ENCODE assay signal across 10 cellular contexts in genomic region chr9:7879551-7880245, GRCh38.
DNase-seq lines count a peak whose midpoint lies in the region; ATAC-seq, FAIRE-seq and TF ChIP-seq lines count a peak whose summit lies in the region.
"Had no signal": no experiment of that assay in that cellular context is flagged by ENCODE, and none has a peak within 500 bp of the region (broad histone marks: within the 10 kb centered on the region; RNA-seq: fewer than 3 reads in every experiment).

No MANE protein-coding gene starts in this region.

- DNase-seq in activated CD8-positive, alpha-beta T cell treated with anti-CD3 and anti-CD28 coated beads, Interleukin-2, amount 10 ng/mL, durations not matched to agents 7 days and 5 days, result peak; percentile 65
- DNase-seq in kidney glomerular epithelial cell (lab: John Stamatoyannopoulos, UW), result peak; percentile 77
- DNase-seq in GM12891 (ENCODE audit: insufficient read length, low spot score), result no peak
- no peak for DNase-seq in hypothalamus (lab: John Stamatoyannopoulos, UW)
- no peak for DNase-seq in NCI-H1092 (lab: John Stamatoyannopoulos, UW)
- DNase-seq: activated CD4-positive, CD25-positive, alpha-beta regulatory T cell treated with anti-CD3 and anti-CD28 coated beads, Interleukin-2, amount 50 U/mL, for 72 hours had no signal

- H3K9me3 ChIP-seq in BLaER1 treated with 17β-estradiol and CSF1 and Interleukin-3, amounts not matched to agents 10 nM and 100 nM (replicated peaks in 1 of 11), result peaks cover 40 to 81% (median 70%) of the 10 kb centered on the region in 11 experiments
- H3K9me3 ChIP-seq in HUES48 (ENCODE audit: control insufficient read depth, insufficient read depth, low read length), result peaks cover 7% of the 10 kb centered on the region; the same call in 1 of the 2 replicates

- no peak for FAIRE-seq in GM12891 (lab: Jason Lieb, UNC)
- FAIRE-seq: K562 had no signal

- peak overlapping the region in 7 of 10 experiments; percentile 17 to 40 (median 37); a peak in 9 of 20 replicates for H3K4me3 ChIP-seq in BLaER1 treated with 17β-estradiol and CSF1 and Interleukin-3, amounts not matched to agents 10 nM and 100 nM
- no peak overlapping the region for H3K4me3 ChIP-seq in HUES48 (ENCODE audit: low read depth, low read length)
- H3K4me3 ChIP-seq: K562 had no signal

- H3K36me3 Mint-ChIP-seq in activated CD8-positive, alpha-beta T cell treated with anti-CD3 and anti-CD28 coated beads, Interleukin-2, amount 10 ng/mL, durations not matched to agents 7 days and 5 days (ENCODE audit: low read depth), result peaks cover 6% of the 10 kb centered on the region

- peaks cover 16% of the 10 kb centered on the region for H3K4me1 Mint-ChIP-seq in activated CD8-positive, alpha-beta T cell treated with anti-CD3 and anti-CD28 coated beads, Interleukin-2, amount 10 ng/mL, durations not matched to agents 7 days and 5 days (ENCODE audit: low read depth)

- H4K20me1 ChIP-seq in BLaER1 treated with 17β-estradiol and CSF1 and Interleukin-3, amounts not matched to agents 10 nM and 100 nM, result no peaks in the 10 kb centered on the region

- H3K27me3 Mint-ChIP-seq in activated CD8-positive, alpha-beta T cell treated with anti-CD3 and anti-CD28 coated beads, Interleukin-2, amount 10 ng/mL, durations not matched to agents 7 days and 5 days (ENCODE audit: low read depth), result no peaks in the 10 kb centered on the region

- CTCF ChIA-PET in activated CD8-positive, alpha-beta T cell treated with anti-CD3 and anti-CD28 coated beads, Interleukin-2, amount 10 ng/mL, durations not matched to agents 7 days and 5 days (lab: Charles Lee), result interaction anchor here (0.6 to 1.6 kb wide), 2 partner anchors 25 to 100 kb away, joined by 3 to 4 read pairs; no protein-coding TSS in a partner anchor

- peaks cover 0 to 14% (median 0%) of the 10 kb centered on the region in 11 experiments; a peak in 2 of 22 replicates for H3K36me3 ChIP-seq in BLaER1 treated with 17β-estradiol and CSF1 and Interleukin-3, amounts not matched to agents 10 nM and 100 nM
- H3K36me3 ChIP-seq in HUES48 (ENCODE audit: control insufficient read depth, insufficient read depth, low read length), result no peaks in the 10 kb centered on the region

- H3K27ac Mint-ChIP-seq in activated CD8-positive, alpha-beta T cell treated with anti-CD3 and anti-CD28 coated beads, Interleukin-2, amount 10 ng/mL, durations not matched to agents 7 days and 5 days, result peak overlapping the region; percentile 54

- H3K9me3 Mint-ChIP-seq in activated CD8-positive, alpha-beta T cell treated with anti-CD3 and anti-CD28 coated beads, Interleukin-2, amount 10 ng/mL, durations not matched to agents 7 days and 5 days (ENCODE audit: insufficient read depth), result peaks cover 16% of the 10 kb centered on the region

- H3K4me3 Mint-ChIP-seq in activated CD8-positive, alpha-beta T cell treated with anti-CD3 and anti-CD28 coated beads, Interleukin-2, amount 10 ng/mL, durations not matched to agents 7 days and 5 days, result no peak overlapping the region

- H3K4me2 ChIP-seq in BLaER1 treated with 17β-estradiol and CSF1 and Interleukin-3, amounts not matched to agents 10 nM and 100 nM, result peak overlapping the region; percentile 67 to 97 (median 87)

- H3K27ac ChIP-seq in BLaER1 treated with 17β-estradiol and CSF1 and Interleukin-3, amounts not matched to agents 10 nM and 100 nM, result peak overlapping the region in 10 of 11 experiments; percentile 44 to 98 (median 84); a peak in 20 of 22 replicates
- H3K27ac ChIP-seq in HUES48 (ENCODE audit: low read depth, low read length), result peak overlapping the region; percentile 5

- peak overlapping the region in 9 of 11 experiments; percentile 11 to 88 (median 73); a peak in 17 of 22 replicates for H3K9ac ChIP-seq in BLaER1 treated with 17β-estradiol and CSF1 and Interleukin-3, amounts not matched to agents 10 nM and 100 nM
- H3K9ac ChIP-seq in HUES48 (ENCODE audit: low read depth, low read length), result no peak overlapping the region

- POLR2A ChIA-PET in activated CD8-positive, alpha-beta T cell treated with anti-CD3 and anti-CD28 coated beads, Interleukin-2, amount 10 ng/mL, durations not matched to agents 7 days and 5 days (lab: Charles Lee), result interaction anchor here (0.5 to 1.0 kb wide), 2 partner anchors 14 to 97 kb away, joined by 3 to 5 read pairs; no protein-coding TSS in a partner anchor

- peak; percentile 81 for ATAC-seq in activated CD8-positive, alpha-beta T cell treated with anti-CD3 and anti-CD28 coated beads, Interleukin-2, amount 10 ng/mL, durations not matched to agents 7 days and 5 days
- no peak for ATAC-seq in HG02870 (IDR thresholded peaks at IDR 0.05; ENCODE audit: unreplicated experiment)
- ATAC-seq: K562 had no signal

- no peaks in the 10 kb centered on the region for H3K27me3 ChIP-seq in BLaER1 treated with 17β-estradiol and CSF1 and Interleukin-3, amounts not matched to agents 10 nM and 100 nM
- no peaks in the 10 kb centered on the region for H3K27me3 ChIP-seq in HUES48 (ENCODE audit: control insufficient read depth, insufficient read depth, low read length)

- peaks cover 25 to 44% (median 39%) of the 10 kb centered on the region in 10 experiments for H3K4me1 ChIP-seq in BLaER1 treated with 17β-estradiol and CSF1 and Interleukin-3, amounts not matched to agents 10 nM and 100 nM
- H3K4me1 ChIP-seq in HUES48 (ENCODE audit: control insufficient read depth, insufficient read depth, low read length), result no peaks in the 10 kb centered on the region

- no peak for TF ChIP-seq POLR2A in GM12891 (IDR thresholded peaks at IDR 0.05; ENCODE audit: low read depth, low read length)

TF ChIP-seq in GM12891, 5 proteins besides CTCF, POLR2A, EP300 and RAD21:
- TF ChIP-seq PAX5 (IDR thresholded peaks at IDR 0.05; ENCODE audit: insufficient read depth, low read length, severe bottlenecking), result no peak
- TF ChIP-seq POU2F2 (IDR thresholded peaks at IDR 0.05; ENCODE audit: low read depth, low read length), result no peak
- TF ChIP-seq TAF1 (IDR thresholded peaks at IDR 0.05; ENCODE audit: low read depth, low read length), result no peak
- TF ChIP-seq SPI1 (IDR thresholded peaks at IDR 0.05; ENCODE audit: low read depth, low read length), result no peak
- TF ChIP-seq POLR2AphosphoS5 (IDR thresholded peaks at IDR 0.05; ENCODE audit: low read depth, low read length), result no peak

Comparison
In these comparisons a context has a peak if more than half of its experiments do, and no peak if none do; other contexts are left out.
1. DNase-seq: peak in activated CD8-positive, alpha-beta T cell treated with anti-CD3 and anti-CD28 coated beads, Interleukin-2, amount 10 ng/mL, durations not matched to agents 7 days and 5 days (single experiment) and kidney glomerular epithelial cell (single experiment); none in GM12891 (single experiment), hypothalamus (0 of 51) and NCI-H1092 (single experiment).